Comparison of ENCODE assay signal across 19 cellular contexts in the genomic region with DNA sequence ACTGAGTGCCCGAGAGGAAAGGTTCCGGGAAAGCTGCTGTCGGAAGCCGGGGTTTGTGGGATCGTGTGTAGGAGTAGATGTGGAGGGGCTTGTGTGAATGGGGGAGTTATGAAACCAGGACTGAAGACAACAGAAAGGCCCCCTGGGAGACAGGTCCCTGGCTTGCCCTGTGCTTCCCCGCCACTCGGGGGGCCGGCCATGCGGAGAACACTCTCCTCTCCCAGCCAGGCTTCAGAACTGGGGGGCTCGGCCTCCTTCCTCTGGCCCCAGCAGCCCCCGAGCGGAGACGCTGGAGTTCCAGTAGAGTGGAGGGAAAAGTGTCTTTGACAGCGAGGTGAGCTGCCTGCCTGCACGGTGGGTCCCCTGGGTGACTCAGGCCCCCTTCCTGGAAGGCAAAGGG.
DNase-seq lines count a peak whose midpoint lies in the region; ATAC-seq, FAIRE-seq and TF ChIP-seq lines count a peak whose summit lies in the region.
"Had no signal": no experiment of that assay in that cellular context is flagged by ENCODE, and none has a peak within 500 bp of the region (broad histone marks: within the 10 kb centered on the region; RNA-seq: fewer than 3 reads in every experiment).

No MANE protein-coding gene starts in this region.

- no CpG with 5 or more reads among the region's 15 CpGs for WGBS in neuronal stem cell (ENCODE audit: extremely low coverage in 2 of 2, insufficient read length in 2 of 2, insufficient replicate concordance in 1 of 2), 2 donors

- peak overlapping the region; percentile 38; the same call in 1 of the 2 replicates for H3K4me3 ChIP-seq in BLaER1
- no peak overlapping the region for H3K4me3 ChIP-seq in GM23338
- H3K4me3 ChIP-seq in neuronal stem cell (ENCODE audit: low read length in 2 of 2) = no peak overlapping the region
- H3K4me3 ChIP-seq: GM23248 had no signal

- no peak overlapping the region for H4K91ac ChIP-seq in neuronal stem cell (ENCODE audit: low read depth, low read length, poor library complexity)

- peak overlapping the region; percentile 78 for H3K27ac Mint-ChIP-seq in GM23338
- peak overlapping the region; percentile 84 for H3K27ac Mint-ChIP-seq in glutamatergic neuron (ENCODE audit: unreplicated experiment)
- H3K27ac Mint-ChIP-seq: CD4-positive, alpha-beta memory T cell had no signal

- no peak overlapping the region for H4K8ac ChIP-seq in neuronal stem cell (ENCODE audit: low read depth, low read length)

- H3K9ac ChIP-seq in BLaER1 = peak overlapping the region; percentile 62
- H3K9ac ChIP-seq in neuronal stem cell (ENCODE audit: low read depth, low read length, poor library complexity) = no peak overlapping the region
- H3K9ac ChIP-seq: GM23248 had no signal

- H2AFZ ChIP-seq in GM23338 (no peak overlapping the region), neuronal stem cell (ENCODE audit: low read length) (no peak overlapping the region)
- H2AFZ ChIP-seq: GM23248 had no signal

- no peaks in the 10 kb centered on the region for H3F3A ChIP-seq in GM23338 (replicated peaks; ENCODE audit: low read depth)

- H3K4me1 Mint-ChIP-seq in GM23338 = peaks cover 13% of the 10 kb centered on the region
- peaks cover 47% of the 10 kb centered on the region for H3K4me1 Mint-ChIP-seq in glutamatergic neuron (ENCODE audit: low read depth, unreplicated experiment)

- H3K4me3 Mint-ChIP-seq in GM23338 (no peak overlapping the region), glutamatergic neuron (ENCODE audit: unreplicated experiment) (peak overlapping the region; percentile 55)
- H3K4me3 Mint-ChIP-seq: CD4-positive, alpha-beta memory T cell had no signal

- H3K4me1 ChIP-seq in BLaER1 (peaks cover 46% of the 10 kb centered on the region), GM23338 (ENCODE audit: insufficient read depth) (no peaks in the 10 kb centered on the region), neuronal stem cell (ENCODE audit: control insufficient read depth in 2 of 2, insufficient read depth in 1 of 2, low read depth in 1 of 2, low read length in 2 of 2) (peaks cover 0 to 8% of the 10 kb centered on the region in 2 donors)

- peaks cover 2% of the 10 kb centered on the region for H3K79me1 ChIP-seq in neuronal stem cell (ENCODE audit: low read depth, low read length)

- H3K27me3 Mint-ChIP-seq in GM23338 (ENCODE audit: insufficient read depth, low read depth, poor library complexity) (peaks cover 8% of the 10 kb centered on the region), glutamatergic neuron (ENCODE audit: unreplicated experiment) (peaks cover 2% of the 10 kb centered on the region)
- H3K27me3 Mint-ChIP-seq: CD4-positive, alpha-beta memory T cell had no signal

- DNase-seq in GM23338 (ENCODE audit: low spot score) (no peak), glutamatergic neuron (no peak), neuronal stem cell (ENCODE audit: low spot score) (no peak), NCI-H146 treated with DMSO at 0.1 percent for 48 hours (lab: John Stamatoyannopoulos, UW; ENCODE audit: unreplicated experiment) (no peak), NCI-H446 (lab: John Stamatoyannopoulos, UW) (no peak), GM19239 (ENCODE audit: insufficient read length, low spot score) (no peak)
- DNase-seq: C1 segment of cervical spinal cord; Calu3; CD4-positive, alpha-beta memory T cell; COR-L47; DMS53; DMS79 treated with DMSO at 0.1 percent for 48 hours; GF-D8; GM23248; HCEC 1CT had no signal

- no peaks in the 10 kb centered on the region for H3K9me2 ChIP-seq in GM23338 (ENCODE audit: insufficient read depth)

- H3K9me3 ChIP-seq in BLaER1 = no peaks in the 10 kb centered on the region
- peaks cover 0 to 7% of the 10 kb centered on the region in 2 donors for H3K9me3 ChIP-seq in neuronal stem cell (replicated peaks in 1 of 2; ENCODE audit: control insufficient read depth in 2 of 2, insufficient read depth in 1 of 2, low read depth in 1 of 2, low read length in 2 of 2)

- peak overlapping the region; percentile 68 for H3K4ac ChIP-seq in neuronal stem cell (ENCODE audit: low read length)

- H3K79me2 ChIP-seq in GM23338 (replicated peaks; ENCODE audit: insufficient read depth) = no peaks in the 10 kb centered on the region

- TF ChIP-seq CTCF in GM23338 (conservative IDR thresholded peaks at IDR 0.05; ENCODE audit: low read depth in 2 of 2) = no peak
- no peak for TF ChIP-seq CTCF in glutamatergic neuron (IDR thresholded peaks at IDR 0.05; ENCODE audit: partially characterized antibody, unreplicated experiment)

- H3K18ac ChIP-seq in neuronal stem cell (ENCODE audit: low read length) = peak overlapping the region; percentile 87

- ATAC-seq in GM23338 = no peak

- peak overlapping the region; percentile 98 for H3K14ac ChIP-seq in neuronal stem cell (ENCODE audit: low read length)

- peak overlapping the region; percentile 85 for H2BK5ac ChIP-seq in neuronal stem cell (ENCODE audit: low read length)

- peak overlapping the region; percentile 94 for H2AK5ac ChIP-seq in neuronal stem cell (ENCODE audit: low read depth, low read length)

- no peak overlapping the region for H3K23ac ChIP-seq in neuronal stem cell (ENCODE audit: low read depth, low read length, poor library complexity)

- H2BK120ac ChIP-seq in neuronal stem cell (ENCODE audit: low read depth, low read length) = no peak overlapping the region

- H3K36me3 Mint-ChIP-seq in GM23338 (ENCODE audit: low read depth) (no peaks in the 10 kb centered on the region; the same call in 2 of the 3 replicates), glutamatergic neuron (ENCODE audit: unreplicated experiment) (no peaks in the 10 kb centered on the region)

- peak overlapping the region; percentile 79 for H2BK15ac ChIP-seq in neuronal stem cell (ENCODE audit: low read length)

- H4K20me1 ChIP-seq in BLaER1 (peaks cover 67% of the 10 kb centered on the region), GM23338 (replicated peaks; ENCODE audit: insufficient read depth) (no peaks in the 10 kb centered on the region)

- no peak for FAIRE-seq in GM19239 (lab: Jason Lieb, UNC)
- FAIRE-seq: GM12891, GM18507, H54 had no signal

- H3K9me3 Mint-ChIP-seq in GM23338 = no peaks in the 10 kb centered on the region
- H3K9me3 Mint-ChIP-seq in glutamatergic neuron (ENCODE audit: unreplicated experiment) = no peaks in the 10 kb centered on the region

- peaks cover 21% of the 10 kb centered on the region; the same call in 1 of the 2 replicates for H3K36me3 ChIP-seq in BLaER1
- H3K36me3 ChIP-seq in GM23338 (ENCODE audit: insufficient read depth) = no peaks in the 10 kb centered on the region; the same call in 1 of the 2 replicates
- H3K36me3 ChIP-seq in neuronal stem cell (replicated peaks in 1 of 2; ENCODE audit: control insufficient read depth in 2 of 2, insufficient read depth in 2 of 2, low read length in 2 of 2) = no peaks in the 10 kb centered on the region

- peak overlapping the region; percentile 92 for H2BK12ac ChIP-seq in neuronal stem cell (ENCODE audit: low read length)

- no peaks in the 10 kb centered on the region for H3K27me3 ChIP-seq in BLaER1
- H3K27me3 ChIP-seq in GM23338 (ENCODE audit: insufficient read depth) = no peaks in the 10 kb centered on the region
- H3K27me3 ChIP-seq in neuronal stem cell (ENCODE audit: control insufficient read depth in 3 of 3, insufficient read depth in 3 of 3, low read depth in 1 of 3, low read length in 3 of 3) = no peaks in the 10 kb centered on the region

- H3K27ac ChIP-seq in BLaER1 (peak overlapping the region; percentile 64), GM23338 (ENCODE audit: low read depth) (no peak overlapping the region), neuronal stem cell (replicated peaks; ENCODE audit: low read length) (no peak overlapping the region)
- H3K27ac ChIP-seq: GM23248 had no signal

- H3K4me2 ChIP-seq in BLaER1 = peak overlapping the region; percentile 93
- no peak overlapping the region for H3K4me2 ChIP-seq in GM23338
- no peak overlapping the region for H3K4me2 ChIP-seq in neuronal stem cell (ENCODE audit: insufficient read depth, low read length, poor library complexity, severe bottlenecking)

TF ChIP-seq in GM23338, 12 proteins besides CTCF, POLR2A, EP300 and RAD21 (continues in another document):
- TF ChIP-seq NANOG (IDR thresholded peaks at IDR 0.05; ENCODE audit: borderline replicate concordance) = no peak
- TF ChIP-seq EZH2 (IDR thresholded peaks at IDR 0.05; ENCODE audit: low read depth, unreplicated experiment) = no peak
- no peak for TF ChIP-seq ZNF114 (CRISPR knock-in tag; IDR thresholded peaks at IDR 0.05)
- no peak for TF ChIP-seq CREB1 (CRISPR knock-in tag; IDR thresholded peaks at IDR 0.05; ENCODE audit: low read depth)
- no peak for TF ChIP-seq STAT1 (IDR thresholded peaks at IDR 0.05; ENCODE audit: unreplicated experiment)
- no peak for TF ChIP-seq REST (IDR thresholded peaks at IDR 0.05; ENCODE audit: unreplicated experiment)
- no peak for TF ChIP-seq EZH2phosphoT487 (IDR thresholded peaks at IDR 0.05; ENCODE audit: unreplicated experiment)
- no peak for TF ChIP-seq JUNB (IDR thresholded peaks at IDR 0.05; ENCODE audit: unreplicated experiment)
- TF ChIP-seq ZNF331 (CRISPR knock-in tag; IDR thresholded peaks at IDR 0.05; ENCODE audit: low read depth) = no peak
- no peak for TF ChIP-seq POLR2AphosphoS5 (IDR thresholded peaks at IDR 0.05; ENCODE audit: low read depth)
